In genomic region chr7:139683137-139683871, GRCh38 we compare ENCODE assay signal across 1 cellular context.
TF ChIP-seq lines count a peak whose summit lies in the region.

No MANE protein-coding gene starts in this region.

TF ChIP-seq in WTC11, 78 proteins besides CTCF, POLR2A, EP300 and RAD21 (continued from another document):
- no peak for TF ChIP-seq ATF2 (CRISPR knock-in tag; IDR thresholded peaks at IDR 0.05; ENCODE audit: borderline replicate concordance, low read depth)
- no peak for TF ChIP-seq IRF2 (CRISPR knock-in tag; IDR thresholded peaks at IDR 0.05; ENCODE audit: borderline replicate concordance, low read depth)
- no peak for TF ChIP-seq ZBTB21 (CRISPR knock-in tag; IDR thresholded peaks at IDR 0.05; ENCODE audit: borderline replicate concordance)
- TF ChIP-seq ZNF425 (CRISPR knock-in tag; conservative IDR thresholded peaks at IDR 0.05), result no peak
- TF ChIP-seq FOXK1 (CRISPR knock-in tag; IDR thresholded peaks at IDR 0.05), result no peak
